Comparison of ENCODE assay signal across 1 cellular context in the genomic region with DNA sequence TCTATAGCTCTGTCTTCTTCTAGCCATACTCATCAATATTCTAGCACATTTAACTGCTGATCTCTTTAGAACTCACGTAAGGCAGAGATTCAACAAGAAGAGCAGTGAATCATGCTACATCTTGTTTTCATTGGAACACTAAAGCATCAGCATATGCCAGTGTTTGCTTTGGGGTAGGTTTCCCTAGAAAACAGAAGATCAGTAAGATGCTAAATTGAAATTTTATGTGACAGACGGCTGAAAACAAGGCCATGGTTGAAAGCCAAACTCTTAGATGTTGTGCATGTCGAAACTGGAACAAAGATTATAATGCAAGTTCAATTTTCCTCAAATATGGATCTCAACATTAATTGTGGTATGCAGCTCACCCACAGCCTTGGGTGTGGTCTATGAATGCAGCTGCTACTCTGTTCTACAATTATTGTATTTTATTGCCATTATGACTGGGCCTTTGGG.
TF ChIP-seq lines count a peak whose summit lies in the region.

No MANE protein-coding gene starts in this region.

TF ChIP-seq in SK-N-SH treated with all-trans-retinoic acid at 6 μM for 48 hours, 23 proteins besides CTCF, POLR2A, EP300 and RAD21 (continued from another document):
- TF ChIP-seq, protein P1, sequence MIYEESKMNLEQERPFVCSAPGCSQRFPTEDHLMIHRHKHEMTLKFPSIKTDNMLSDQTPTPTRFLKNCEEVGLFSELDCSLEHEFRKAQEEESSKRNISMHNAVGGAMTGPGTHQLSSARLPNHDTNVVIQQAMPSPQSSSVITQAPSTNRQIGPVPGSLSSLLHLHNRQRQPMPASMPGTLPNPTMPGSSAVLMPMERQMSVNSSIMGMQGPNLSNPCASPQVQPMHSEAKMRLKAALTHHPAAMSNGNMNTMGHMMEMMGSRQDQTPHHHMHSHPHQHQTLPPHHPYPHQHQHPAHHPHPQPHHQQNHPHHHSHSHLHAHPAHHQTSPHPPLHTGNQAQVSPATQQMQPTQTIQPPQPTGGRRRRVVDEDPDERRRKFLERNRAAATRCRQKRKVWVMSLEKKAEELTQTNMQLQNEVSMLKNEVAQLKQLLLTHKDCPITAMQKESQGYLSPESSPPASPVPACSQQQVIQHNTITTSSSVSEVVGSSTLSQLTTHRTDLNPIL (CRISPR knock-in tag; IDR thresholded peaks at IDR 0.05; ENCODE audit: low read depth) = no peak
- no peak for TF ChIP-seq TOX (CRISPR knock-in tag; IDR thresholded peaks at IDR 0.05; ENCODE audit: borderline replicate concordance)
- TF ChIP-seq, protein P2, sequence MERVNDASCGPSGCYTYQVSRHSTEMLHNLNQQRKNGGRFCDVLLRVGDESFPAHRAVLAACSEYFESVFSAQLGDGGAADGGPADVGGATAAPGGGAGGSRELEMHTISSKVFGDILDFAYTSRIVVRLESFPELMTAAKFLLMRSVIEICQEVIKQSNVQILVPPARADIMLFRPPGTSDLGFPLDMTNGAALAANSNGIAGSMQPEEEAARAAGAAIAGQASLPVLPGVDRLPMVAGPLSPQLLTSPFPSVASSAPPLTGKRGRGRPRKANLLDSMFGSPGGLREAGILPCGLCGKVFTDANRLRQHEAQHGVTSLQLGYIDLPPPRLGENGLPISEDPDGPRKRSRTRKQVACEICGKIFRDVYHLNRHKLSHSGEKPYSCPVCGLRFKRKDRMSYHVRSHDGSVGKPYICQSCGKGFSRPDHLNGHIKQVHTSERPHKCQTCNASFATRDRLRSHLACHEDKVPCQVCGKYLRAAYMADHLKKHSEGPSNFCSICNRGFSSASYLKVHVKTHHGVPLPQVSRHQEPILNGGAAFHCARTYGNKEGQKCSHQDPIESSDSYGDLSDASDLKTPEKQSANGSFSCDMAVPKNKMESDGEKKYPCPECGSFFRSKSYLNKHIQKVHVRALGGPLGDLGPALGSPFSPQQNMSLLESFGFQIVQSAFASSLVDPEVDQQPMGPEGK (CRISPR knock-in tag; IDR thresholded peaks at IDR 0.05; ENCODE audit: borderline replicate concordance) = no peak
- no peak for TF ChIP-seq ZNF70 (CRISPR knock-in tag; IDR thresholded peaks at IDR 0.05)
- TF ChIP-seq ZNF8 (CRISPR knock-in tag; IDR thresholded peaks at IDR 0.05) = no peak
- TF ChIP-seq ZC3H10 (CRISPR knock-in tag; IDR thresholded peaks at IDR 0.05) = no peak
- no peak for TF ChIP-seq PPARA (CRISPR knock-in tag; IDR thresholded peaks at IDR 0.05; ENCODE audit: borderline replicate concordance)
- no peak for TF ChIP-seq OSR1 (CRISPR knock-in tag; IDR thresholded peaks at IDR 0.05)
- no peak for TF ChIP-seq ISL1 (CRISPR knock-in tag; IDR thresholded peaks at IDR 0.05)
- TF ChIP-seq GLIS3 (CRISPR knock-in tag; IDR thresholded peaks at IDR 0.05) = no peak
